Comparison of ENCODE assay signal across 8 cellular contexts in genomic region chr1:155859234-155859829, GRCh38. TPM values are rescaled to one million over a fixed set of nuclear protein-coding genes. Genes with fewer than 3 reads are reported as not detected.
DNase-seq lines count a peak whose midpoint lies in the region; ATAC-seq, FAIRE-seq and TF ChIP-seq lines count a peak whose summit lies in the region.

A gene with protein sequence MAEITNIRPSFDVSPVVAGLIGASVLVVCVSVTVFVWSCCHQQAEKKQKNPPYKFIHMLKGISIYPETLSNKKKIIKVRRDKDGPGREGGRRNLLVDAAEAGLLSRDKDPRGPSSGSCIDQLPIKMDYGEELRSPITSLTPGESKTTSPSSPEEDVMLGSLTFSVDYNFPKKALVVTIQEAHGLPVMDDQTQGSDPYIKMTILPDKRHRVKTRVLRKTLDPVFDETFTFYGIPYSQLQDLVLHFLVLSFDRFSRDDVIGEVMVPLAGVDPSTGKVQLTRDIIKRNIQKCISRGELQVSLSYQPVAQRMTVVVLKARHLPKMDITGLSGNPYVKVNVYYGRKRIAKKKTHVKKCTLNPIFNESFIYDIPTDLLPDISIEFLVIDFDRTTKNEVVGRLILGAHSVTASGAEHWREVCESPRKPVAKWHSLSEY (plus strand): TSS chr1:155859567. CDS start chr1:155859762, 195 bp downstream.

- H3K4me3 Mint-ChIP-seq in WTC11 = peak within 1 kb of the TSS; percentile 68

- FAIRE-seq in bronchial epithelial cell (lab: Jason Lieb, UNC) = no peak

- H3K4me2 ChIP-seq in skeletal muscle satellite cell (ENCODE audit: low read length) = peak within 1 kb of the TSS; percentile 84

- DNase-seq in AG04449 (ENCODE audit: low read depth, low spot score) (peak; percentile 58), NCI-H345 (lab: John Stamatoyannopoulos, UW) (peak; percentile 100), WTC11 (ENCODE audit: low spot score) (peak; percentile 94), bronchial epithelial cell (ENCODE audit: low read depth) (peak; percentile 91)

- peak within 1 kb of the TSS; percentile 62 for H3K4me3 ChIP-seq in AG04449 (ENCODE audit: low read depth, low read length)
- H3K4me3 ChIP-seq in bronchial epithelial cell (ENCODE audit: low read depth, low read length) = peak within 1 kb of the TSS; percentile 38
- peak within 1 kb of the TSS; percentile 62; the same call in 1 of the 2 replicates for H3K4me3 ChIP-seq in iPS-18c (ENCODE audit: insufficient read depth, low read depth, low read length)
- peak within 1 kb of the TSS; percentile 73 for H3K4me3 ChIP-seq in skeletal muscle satellite cell (ENCODE audit: low read length)

- TF ChIP-seq CTCF in AG04449 (IDR thresholded peaks at IDR 0.05; ENCODE audit: insufficient read depth, low read length, missing control alignments) = no peak
- no peak for TF ChIP-seq CTCF in WTC11 (IDR thresholded peaks at IDR 0.05)
- no peak for TF ChIP-seq CTCF in bronchial epithelial cell (IDR thresholded peaks at IDR 0.05; ENCODE audit: insufficient read depth, low read length, severe bottlenecking)

- H3K27me3 Mint-ChIP-seq in WTC11 (ENCODE audit: low read depth) = no peaks in the 10 kb centered on the region; the same call in 1 of the 2 replicates

- peaks cover 16% of the 10 kb centered on the region for H3K4me1 ChIP-seq in skeletal muscle satellite cell (ENCODE audit: control insufficient read depth, insufficient read depth, low read length)

- H3K9me3 ChIP-seq in iPS-18c (ENCODE audit: control insufficient read depth, insufficient read depth, low read length) (peaks cover 2% of the 10 kb centered on the region), skeletal muscle satellite cell (replicated peaks; ENCODE audit: low read length) (no peaks in the 10 kb centered on the region)

- peaks cover 20% of the 10 kb centered on the region for H3K4me1 Mint-ChIP-seq in WTC11

- peak; percentile 48 for TF ChIP-seq POLR2A in GM18951 (IDR thresholded peaks at IDR 0.05; ENCODE audit: extremely low read depth, insufficient read depth, insufficient read length)

- H3K27ac Mint-ChIP-seq in WTC11 = peak within 1 kb of the TSS; percentile 91

- POLR2A ChIA-PET in AG04449 (lab: Yijun Ruan, JAX) = interaction anchor here (0.5 to 1.2 kb wide), 2 partner anchors 34 to 40 kb away, joined by 3 to 4 read pairs; no protein-coding TSS in a partner anchor
- POLR2A ChIA-PET in WTC11 (lab: Charles Lee) = interaction anchor here (0.6 to 1.1 kb wide), 4 partner anchors 9 to 1250 kb away, joined by 3 to 4 read pairs (median 4); partner anchors contain the start of gene ARHGEF2

- in situ Hi-C loops in GM18951 (cut with MboI; ENCODE audit: low sequenced_read_pairs, unreplicated experiment) = no loop called here

- H3K27me3 ChIP-seq in bronchial epithelial cell (ENCODE audit: control insufficient read depth, insufficient read depth, low read length) (no peaks in the 10 kb centered on the region), skeletal muscle satellite cell (ENCODE audit: control insufficient read depth, insufficient read depth, low read length) (no peaks in the 10 kb centered on the region)

- H3K36me3 ChIP-seq in bronchial epithelial cell (ENCODE audit: control insufficient read depth, insufficient read depth, low read length) (peaks cover 2% of the 10 kb centered on the region), skeletal muscle satellite cell (ENCODE audit: insufficient read depth, low read length) (peaks cover 8% of the 10 kb centered on the region)

- peaks cover 8% of the 10 kb centered on the region for H3K36me3 Mint-ChIP-seq in WTC11

- no peaks in the 10 kb centered on the region for H3K9me3 Mint-ChIP-seq in WTC11

- peak; percentile 63 for ATAC-seq in HG03175 (IDR thresholded peaks at IDR 0.05; ENCODE audit: unreplicated experiment)
- peak; percentile 94 for ATAC-seq in WTC11

- CTCF ChIA-PET in AG04449 (lab: Yijun Ruan, JAX) (interaction anchor here (1.0 to 2.1 kb wide), 4 partner anchors 11 to 41 kb away, joined by 3 to 8 read pairs (median 6); no protein-coding TSS in a partner anchor), WTC11 (lab: Charles Lee) (interaction anchor here (1.0 to 1.4 kb wide), 6 partner anchors 20 to 207 kb away, joined by 3 to 6 read pairs (median 4); partner anchors contain the start of genes ARHGEF2 and KHDC4)

- H3K9ac ChIP-seq in skeletal muscle satellite cell (ENCODE audit: low read depth, low read length) = peak within 1 kb of the TSS; percentile 90

TF ChIP-seq in WTC11, 78 proteins besides CTCF, POLR2A, EP300 and RAD21:
- TF ChIP-seq NR1H2 (CRISPR knock-in tag; IDR thresholded peaks at IDR 0.05) (no peak), ETV6 (CRISPR knock-in tag; IDR thresholded peaks at IDR 0.05) (0 out of 2 replicates have a peak, but pooled peaks have one; percentile 69), NFE2L1 (CRISPR knock-in tag; IDR thresholded peaks at IDR 0.05) (no peak), ESRRA (CRISPR knock-in tag; IDR thresholded peaks at IDR 0.05; ENCODE audit: borderline replicate concordance) (no peak), FOXK1 (CRISPR knock-in tag; IDR thresholded peaks at IDR 0.05) (no peak)

RNA-seq across cellular contexts. Expression of the gene that starts here (rescaled TPM):
- total RNA-seq in WTC11 (2021) = 6.1 to 8.9 TPM (median 7.5 TPM) in 3 replicates
- 0.26 and 0.77 TPM in 2 replicates for total RNA-seq in bronchial epithelial cell
- 18.8 and 22.1 TPM in 2 replicates for total RNA-seq in skeletal muscle satellite cell (2012; rRNA removed)

Comparison
In these comparisons a context has a peak if more than half of its experiments do, and no peak if none do; other contexts are left out.
1. Peak in every context shown above with its lines: DNase-seq, ATAC-seq and H3K4me3 ChIP-seq.
2. Peak in DNase-seq and H3K4me3 ChIP-seq in bronchial epithelial cell; RNA of the gene not detected or under 1 TPM.